In the genomic region with DNA sequence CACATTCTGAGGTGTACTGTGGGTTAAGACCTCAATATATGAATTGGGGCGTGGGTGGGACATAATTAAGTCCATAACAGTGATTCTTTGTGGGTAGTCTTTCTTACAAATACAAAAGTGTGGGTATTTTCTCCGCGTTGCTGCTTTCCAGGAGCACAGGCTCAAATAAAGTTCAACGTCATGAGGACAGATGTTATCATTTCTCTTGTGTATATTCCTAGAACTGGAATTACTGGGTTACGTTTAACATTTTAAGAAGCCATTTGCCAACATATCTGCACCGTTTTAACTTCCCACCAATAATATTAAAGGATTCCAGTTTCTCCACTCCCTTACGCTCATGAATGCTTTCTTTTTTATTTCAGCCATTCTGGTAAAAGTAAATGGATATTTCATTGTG, we compare ENCODE assay signal across 35 cellular contexts.
"Had no signal": no experiment of that assay in that cellular context is flagged by ENCODE, and none has a peak within 500 bp of the region (broad histone marks: within the 10 kb centered on the region; RNA-seq: fewer than 3 reads in every experiment).

No MANE protein-coding gene starts in this region.

- DNase-seq: Karpas-422, Kasumi-1, MG63, MM.1S, MV-4-11, NCI-H1048, NCI-H1092, NCI-H1092 treated with DMSO at 0.1 percent for 48 hours, NCI-H1105, NCI-H1105 treated with DMSO at 0.1 percent for 48 hours, NCI-H1417, NCI-H1417 treated with DMSO at 0.1 percent for 48 hours, NCI-H1436, NCI-H1436 treated with DMSO at 0.1 percent for 48 hours, NCI-H146, NCI-H1694, NCI-H1694 treated with DMSO at 0.1 percent for 48 hours, NCI-H187, NCI-H187 treated with DMSO at 0.1 percent for 48 hours, NCI-H1930, NCI-H2029, NCI-H2029 treated with DMSO at 0.1 percent for 48 hours, NCI-H2081 treated with DMSO at 0.1 percent for 48 hours, NCI-H2107, NCI-H2171, NCI-H2171 treated with DMSO at 0.1 percent for 48 hours, NCI-H2227 treated with DMSO at 0.1 percent for 48 hours, NCI-H226, NCI-H345, NCI-H446, NCI-H446 treated with DMSO at 0.1 percent for 48 hours, NCI-H510A, NCI-H510A treated with DMSO at 0.1 percent for 48 hours, NCI-H524, NCI-H524 treated with DMSO at 0.1 percent for 48 hours had no signal

- H3K27me3 ChIP-seq: MG63 had no signal

- H3K4me3 ChIP-seq: MG63 had no signal

- H3K9me3 ChIP-seq: MG63 had no signal

- H3K36me3 ChIP-seq: MG63 had no signal
